Comparison of ENCODE assay signal across 38 cellular contexts in the genomic region with DNA sequence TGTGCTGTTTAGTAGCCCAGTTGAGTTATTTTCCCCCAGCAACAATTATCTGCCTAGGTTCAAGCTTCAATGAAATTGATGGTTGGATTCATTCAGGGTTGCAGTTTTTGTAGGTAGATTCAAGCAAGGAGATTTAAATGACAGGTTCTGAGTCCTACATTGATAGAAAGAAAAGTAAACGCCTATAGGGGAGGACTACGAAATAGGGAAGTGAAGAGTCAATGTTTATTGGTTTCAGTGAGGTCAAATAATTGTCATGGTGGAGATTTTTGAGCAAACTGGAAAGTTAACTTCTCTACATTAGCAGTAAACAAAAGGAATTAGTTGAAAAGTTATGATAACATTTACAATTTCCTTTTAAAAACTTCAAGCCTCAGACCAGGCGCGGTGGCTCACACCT. TPM values are rescaled to one million over a fixed set of nuclear protein-coding genes. Genes with fewer than 3 reads are reported as not detected.
"Had no signal": no experiment of that assay in that cellular context is flagged by ENCODE, and none has a peak within 500 bp of the region (broad histone marks: within the 10 kb centered on the region; RNA-seq: fewer than 3 reads in every experiment).

No MANE protein-coding gene starts in this region.

- H3K4me1 Mint-ChIP-seq: activated CD4-positive, alpha-beta T cell treated with anti-CD3 and anti-CD28 coated beads, Interleukin-2, amount 10 ng/mL, durations not matched to agents 24 days and 14 days; activated naive CD4-positive, alpha-beta T cell treated with anti-CD3 and anti-CD28 coated beads, Interleukin-2, amount 10 ng/mL, durations not matched to agents 7 days and 5 days; mesothelial cell of epicardium; naive thymus-derived CD4-positive, alpha-beta T cell; stimulated activated effector memory CD8-positive, alpha-beta T cell treated with anti-CD3 and anti-CD28 coated beads, Interleukin-12 subunit alpha, Interleukin-12 subunit beta, amount 100 ng/mL, for 72 hours had no signal

- DNase-seq: activated CD4-positive, alpha-beta memory T cell treated with anti-CD3 and anti-CD28 coated beads for 36 hours; activated CD4-positive, alpha-beta T cell treated with anti-CD3 and anti-CD28 coated beads, Interleukin-2, amount 10 ng/mL, durations not matched to agents 24 days and 14 days; activated CD4-positive, CD25-positive, alpha-beta regulatory T cell treated with anti-CD3 and anti-CD28 coated beads, Interleukin-2, amount 50 U/mL, for 72 hours; activated CD8-positive, alpha-beta memory T cell treated with anti-CD3 and anti-CD28 coated beads, Interleukin-2, amount 50 U/mL, for 48 hours; activated gamma-delta T cell; activated naive CD4-positive, alpha-beta T cell treated with anti-CD3 and anti-CD28 coated beads, Interleukin-2, amount 10 ng/mL, durations not matched to agents 7 days and 5 days; activated T-cell treated with anti-CD3 and anti-CD28 coated beads, Interleukin-2, amount 50 U/mL, for 24 hours; amniotic stem cell; brain microvascular endothelial cell; dorsolateral prefrontal cortex; effector memory CD4-positive, alpha-beta T cell; gastrocnemius medialis; glutamatergic neuron; islet precursor cell; left ventricle myocardium inferior; naive thymus-derived CD4-positive, alpha-beta T cell; ovary; right lobe of liver; stimulated activated CD4-positive, alpha-beta T cell treated with anti-CD3 and anti-CD28 coated beads, Interleukin-12 subunit alpha, Interleukin-12 subunit beta, amount 100 ng/mL, for 4 hours; stimulated activated CD4-positive, alpha-beta T cell treated with anti-CD3 and anti-CD28 coated beads, Interleukin-4, amount 100 ng/mL, for 1 hour; stomach; T1000; tibial artery had no signal

- H3K27ac ChIP-seq: brain microvascular endothelial cell, coronary artery, dorsolateral prefrontal cortex, gastrocnemius medialis, hepatocyte, left ventricle myocardium inferior, ovary, right lobe of liver, stomach, suprapubic skin, tibial artery had no signal

- FAIRE-seq: astrocyte had no signal

- H3K36me3 Mint-ChIP-seq: activated CD4-positive, alpha-beta memory T cell treated with anti-CD3 and anti-CD28 coated beads for 36 hours; activated naive CD4-positive, alpha-beta T cell treated with anti-CD3 and anti-CD28 coated beads, Interleukin-2, amount 10 ng/mL, durations not matched to agents 7 days and 5 days; mesothelial cell of epicardium; naive thymus-derived CD4-positive, alpha-beta T cell; stimulated activated effector memory CD8-positive, alpha-beta T cell treated with anti-CD3 and anti-CD28 coated beads, Interleukin-12 subunit alpha, Interleukin-12 subunit beta, amount 100 ng/mL, for 72 hours had no signal

- H3K4me3 Mint-ChIP-seq: activated CD4-positive, alpha-beta memory T cell treated with anti-CD3 and anti-CD28 coated beads for 36 hours; activated CD4-positive, alpha-beta T cell treated with anti-CD3 and anti-CD28 coated beads, Interleukin-2, amount 10 ng/mL, durations not matched to agents 24 days and 14 days; activated naive CD4-positive, alpha-beta T cell treated with anti-CD3 and anti-CD28 coated beads, Interleukin-2, amount 10 ng/mL, durations not matched to agents 7 days and 5 days; activated T-cell treated with anti-CD3 and anti-CD28 coated beads, Interleukin-2, amount 50 U/mL, for 24 hours; mesothelial cell of epicardium; naive thymus-derived CD4-positive, alpha-beta T cell; stimulated activated effector memory CD8-positive, alpha-beta T cell treated with anti-CD3 and anti-CD28 coated beads, Interleukin-12 subunit alpha, Interleukin-12 subunit beta, amount 100 ng/mL, for 72 hours had no signal

- H3K36me3 ChIP-seq: brain microvascular endothelial cell, gastrocnemius medialis, left ventricle myocardium inferior, ovary, right lobe of liver, stomach, suprapubic skin, tibial artery had no signal

- H2AFZ ChIP-seq: hepatocyte had no signal

- H3K9me3 Mint-ChIP-seq: activated CD4-positive, alpha-beta memory T cell treated with anti-CD3 and anti-CD28 coated beads for 36 hours; activated CD4-positive, alpha-beta T cell treated with anti-CD3 and anti-CD28 coated beads, Interleukin-2, amount 10 ng/mL, durations not matched to agents 24 days and 14 days; activated naive CD4-positive, alpha-beta T cell treated with anti-CD3 and anti-CD28 coated beads, Interleukin-2, amount 10 ng/mL, durations not matched to agents 7 days and 5 days; activated T-cell treated with anti-CD3 and anti-CD28 coated beads, Interleukin-2, amount 50 U/mL, for 24 hours; mesothelial cell of epicardium; stimulated activated effector memory CD8-positive, alpha-beta T cell treated with anti-CD3 and anti-CD28 coated beads, Interleukin-12 subunit alpha, Interleukin-12 subunit beta, amount 100 ng/mL, for 72 hours had no signal

- H3K27ac Mint-ChIP-seq: activated CD4-positive, alpha-beta memory T cell treated with anti-CD3 and anti-CD28 coated beads for 36 hours; activated CD4-positive, alpha-beta T cell treated with anti-CD3 and anti-CD28 coated beads, Interleukin-2, amount 10 ng/mL, durations not matched to agents 24 days and 14 days; activated naive CD4-positive, alpha-beta T cell treated with anti-CD3 and anti-CD28 coated beads, Interleukin-2, amount 10 ng/mL, durations not matched to agents 7 days and 5 days; activated T-cell treated with anti-CD3 and anti-CD28 coated beads, Interleukin-2, amount 50 U/mL, for 24 hours; mesothelial cell of epicardium; naive thymus-derived CD4-positive, alpha-beta T cell; progenitor cell of endocrine pancreas; stimulated activated effector memory CD8-positive, alpha-beta T cell treated with anti-CD3 and anti-CD28 coated beads, Interleukin-12 subunit alpha, Interleukin-12 subunit beta, amount 100 ng/mL, for 72 hours had no signal

- H3K4me3 ChIP-seq: coronary artery, dorsolateral prefrontal cortex, gastrocnemius medialis, hepatocyte, left ventricle myocardium inferior, ovary, right lobe of liver, stomach, suprapubic skin, tibial artery had no signal

- H3K4me2 ChIP-seq: hepatocyte had no signal

- H3K4me1 ChIP-seq: gastrocnemius medialis, left ventricle myocardium inferior, right lobe of liver, stomach, suprapubic skin, tibial artery had no signal

- ATAC-seq: gastrocnemius medialis; naive thymus-derived CD4-positive, alpha-beta T cell; right lobe of liver; stimulated activated effector memory CD8-positive, alpha-beta T cell treated with anti-CD3 and anti-CD28 coated beads, Interleukin-12 subunit alpha, Interleukin-12 subunit beta, amount 100 ng/mL, for 72 hours had no signal

- H3K27me3 ChIP-seq: brain microvascular endothelial cell, gastrocnemius medialis, hepatocyte, ovary, right lobe of liver, stomach, suprapubic skin, tibial artery had no signal

- H3K79me2 ChIP-seq: hepatocyte had no signal

- H3K9me3 ChIP-seq: gastrocnemius medialis, left ventricle myocardium inferior, ovary, right lobe of liver, stomach, suprapubic skin, tibial artery had no signal

RNA-seq across cellular contexts. Expression of a gene that starts 0.7 kb away (rescaled TPM):
- total RNA-seq: activated CD4-positive, alpha-beta memory T cell treated with anti-CD3 and anti-CD28 coated beads for 36 hours; activated CD4-positive, alpha-beta T cell treated with anti-CD3 and anti-CD28 coated beads, Interleukin-2, amount 10 ng/mL, durations not matched to agents 24 days and 14 days; astrocyte; cardiac septum; cerebellum; epithelial cell of proximal tubule; gastrocnemius medialis; hepatocyte; left ventricle myocardium inferior; lung microvascular endothelial cell; mesothelial cell of epicardium; naive thymus-derived CD4-positive, alpha-beta T cell; ovary; progenitor cell of endocrine pancreas; renal cortical epithelial cell; right lobe of liver; skeletal muscle tissue; stomach; suprapubic skin had no signal
- polyA plus RNA-seq: hepatocyte; naive thymus-derived CD4-positive, alpha-beta T cell; neural cell; ovary; stomach had no signal

RNA-seq across cellular contexts. Expression of a gene that starts 3.7 kb away (rescaled TPM):
- total RNA-seq: activated CD4-positive, alpha-beta memory T cell treated with anti-CD3 and anti-CD28 coated beads for 36 hours; activated CD4-positive, alpha-beta T cell treated with anti-CD3 and anti-CD28 coated beads, Interleukin-2, amount 10 ng/mL, durations not matched to agents 24 days and 14 days; astrocyte; cardiac septum; cerebellum; epithelial cell of proximal tubule; gastrocnemius medialis; left ventricle myocardium inferior; lung microvascular endothelial cell; mesothelial cell of epicardium; naive thymus-derived CD4-positive, alpha-beta T cell; ovary; progenitor cell of endocrine pancreas; renal cortical epithelial cell; right lobe of liver; skeletal muscle tissue; suprapubic skin had no signal
- polyA plus RNA-seq: naive thymus-derived CD4-positive, alpha-beta T cell; neural cell had no signal

RNA-seq across cellular contexts. Expression of a gene that starts 21.0 kb away (rescaled TPM):
- total RNA-seq: activated CD4-positive, alpha-beta memory T cell treated with anti-CD3 and anti-CD28 coated beads for 36 hours; activated CD4-positive, alpha-beta T cell treated with anti-CD3 and anti-CD28 coated beads, Interleukin-2, amount 10 ng/mL, durations not matched to agents 24 days and 14 days; astrocyte; cardiac septum; cerebellum; dorsolateral prefrontal cortex; epithelial cell of proximal tubule; gastrocnemius medialis; hepatocyte; left ventricle myocardium inferior; lung microvascular endothelial cell; mesothelial cell of epicardium; naive thymus-derived CD4-positive, alpha-beta T cell; ovary; progenitor cell of endocrine pancreas; renal cortical epithelial cell; right lobe of liver; skeletal muscle tissue; stomach; suprapubic skin; ureter had no signal
- polyA plus RNA-seq: hepatocyte; naive thymus-derived CD4-positive, alpha-beta T cell; neural cell; ovary; stomach had no signal

RNA-seq across cellular contexts. Expression of a gene that starts 31.1 kb away (rescaled TPM):
- total RNA-seq: activated CD4-positive, alpha-beta memory T cell treated with anti-CD3 and anti-CD28 coated beads for 36 hours; activated CD4-positive, alpha-beta T cell treated with anti-CD3 and anti-CD28 coated beads, Interleukin-2, amount 10 ng/mL, durations not matched to agents 24 days and 14 days; astrocyte; cardiac septum; cerebellum; epithelial cell of proximal tubule; gastrocnemius medialis; hepatocyte; left ventricle myocardium inferior; lung microvascular endothelial cell; mesothelial cell of epicardium; naive thymus-derived CD4-positive, alpha-beta T cell; ovary; progenitor cell of endocrine pancreas; renal cortical epithelial cell; right lobe of liver; skeletal muscle tissue; stomach; suprapubic skin; ureter had no signal
- polyA plus RNA-seq: hepatocyte; naive thymus-derived CD4-positive, alpha-beta T cell; neural cell; ovary; stomach had no signal
